1 cellular context compared by ENCODE assay signal in the genomic region with DNA sequence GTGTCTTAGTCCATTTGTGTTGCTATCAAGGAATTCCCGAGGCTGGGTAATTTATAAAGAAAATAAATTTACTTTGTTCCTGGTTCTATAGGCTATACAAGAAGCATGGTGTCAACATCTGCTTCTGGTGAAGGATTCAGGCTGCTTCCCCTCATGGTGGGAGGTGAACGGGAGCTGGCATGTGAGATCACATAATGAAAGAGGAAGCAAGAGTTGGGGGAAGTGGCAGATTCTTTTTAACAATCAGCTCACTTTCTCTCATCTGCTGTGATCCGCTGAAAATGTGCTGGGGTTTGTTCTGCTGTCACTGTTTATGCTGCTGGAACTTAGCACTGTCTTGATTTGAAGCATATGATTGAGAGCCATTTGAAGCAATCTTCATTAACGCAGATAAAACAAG.
TF ChIP-seq lines count a peak whose summit lies in the region.

No MANE protein-coding gene starts in this region.

TF ChIP-seq in SK-N-SH treated with all-trans-retinoic acid at 6 μM for 48 hours, 23 proteins besides CTCF, POLR2A, EP300 and RAD21 (continued from another document):
- TF ChIP-seq ZC3H10 (CRISPR knock-in tag; IDR thresholded peaks at IDR 0.05) (no peak), ESRRG (CRISPR knock-in tag; IDR thresholded peaks at IDR 0.05) (no peak), BACH2 (CRISPR knock-in tag; IDR thresholded peaks at IDR 0.05; ENCODE audit: borderline replicate concordance) (no peak), TOX (CRISPR knock-in tag; IDR thresholded peaks at IDR 0.05; ENCODE audit: borderline replicate concordance) (no peak)
